ENCODE assay signal across 22 cellular contexts in genomic region chr4:152652102-152652501, GRCh38. TPM values are rescaled to one million over a fixed set of nuclear protein-coding genes. Genes with fewer than 3 reads are reported as not detected.
A peak's percentile ranks its signal among the peaks of the same experiment; 100 is the strongest.
DNase-seq lines count a peak whose midpoint lies in the region; ATAC-seq, FAIRE-seq and TF ChIP-seq lines count a peak whose summit lies in the region.
"Had no signal": no experiment of that assay in that cellular context is flagged by ENCODE, and none has a peak within 500 bp of the region (broad histone marks: within the 10 kb centered on the region; RNA-seq: fewer than 3 reads in every experiment).

No MANE protein-coding gene starts in this region.

- H3K27ac Mint-ChIP-seq in activated naive CD8-positive, alpha-beta T cell treated with anti-CD3 and anti-CD28 coated beads, Interleukin-2, amount 50 U/mL, for 24 hours = peak overlapping the region; percentile 46
- no peak overlapping the region for H3K27ac Mint-ChIP-seq in activated naive CD8-positive, alpha-beta T cell treated with anti-CD3 and anti-CD28 coated beads for 36 hours
- peak overlapping the region; percentile 56 for H3K27ac Mint-ChIP-seq in stimulated activated effector memory CD8-positive, alpha-beta T cell treated with anti-CD3 and anti-CD28 coated beads, Interleukin-12 subunit alpha, Interleukin-12 subunit beta, amount 100 ng/mL, for 72 hours
- H3K27ac Mint-ChIP-seq: GM23338, H9 had no signal

- no peak for ATAC-seq in activated naive CD8-positive, alpha-beta T cell treated with anti-CD3 and anti-CD28 coated beads, Interleukin-2, amount 50 U/mL, for 24 hours
- peak; percentile 55 for ATAC-seq in mucosa of descending colon
- ATAC-seq in stimulated activated effector memory CD8-positive, alpha-beta T cell treated with anti-CD3 and anti-CD28 coated beads, Interleukin-12 subunit alpha, Interleukin-12 subunit beta, amount 100 ng/mL, for 72 hours = no peak
- ATAC-seq: A549, GM23338, HCT116 had no signal

- H3K36me3 Mint-ChIP-seq in activated naive CD8-positive, alpha-beta T cell treated with anti-CD3 and anti-CD28 coated beads, Interleukin-2, amount 50 U/mL, for 24 hours (ENCODE audit: low read depth) = peaks cover 27% of the 10 kb centered on the region
- H3K36me3 Mint-ChIP-seq in activated naive CD8-positive, alpha-beta T cell treated with anti-CD3 and anti-CD28 coated beads for 36 hours = peaks cover 14% of the 10 kb centered on the region
- H3K36me3 Mint-ChIP-seq in stimulated activated effector memory CD8-positive, alpha-beta T cell treated with anti-CD3 and anti-CD28 coated beads, Interleukin-12 subunit alpha, Interleukin-12 subunit beta, amount 100 ng/mL, for 72 hours = peaks cover 16% of the 10 kb centered on the region

- DNase-seq in activated naive CD8-positive, alpha-beta T cell treated with anti-CD3 and anti-CD28 coated beads, Interleukin-2, amount 50 U/mL, for 24 hours = no peak
- no peak for DNase-seq in activated naive CD8-positive, alpha-beta T cell treated with anti-CD3 and anti-CD28 coated beads for 36 hours
- DNase-seq in mucosa of descending colon (peak in 1 of 3 donors; percentile 61), T1000 (lab: John Stamatoyannopoulos, UW) (no peak), DMS 273 (lab: John Stamatoyannopoulos, UW; ENCODE audit: unreplicated experiment) (no peak), NCI-H2029 treated with DMSO at 0.1 percent for 48 hours (lab: John Stamatoyannopoulos, UW) (no peak)
- DNase-seq in stimulated activated effector memory CD8-positive, alpha-beta T cell treated with anti-CD3 and anti-CD28 coated beads, Interleukin-12 subunit alpha, Interleukin-12 subunit beta, amount 100 ng/mL, for 72 hours (ENCODE audit: low spot score in 2 of 2) = no peak
- DNase-seq: 8988T; ACHN; AML-193; C1 segment of cervical spinal cord; Calu3; CD4-positive, alpha-beta memory T cell; COR-L47; DMS153; DND-41; H9 had no signal

- H3K4me3 ChIP-seq in mucosa of descending colon = no peak overlapping the region
- H3K4me3 ChIP-seq: A549, GM23338 had no signal

- H3K4me3 Mint-ChIP-seq in activated naive CD8-positive, alpha-beta T cell treated with anti-CD3 and anti-CD28 coated beads, Interleukin-2, amount 50 U/mL, for 24 hours = no peak overlapping the region
- H3K4me3 Mint-ChIP-seq in activated naive CD8-positive, alpha-beta T cell treated with anti-CD3 and anti-CD28 coated beads for 36 hours = no peak overlapping the region
- no peak overlapping the region for H3K4me3 Mint-ChIP-seq in stimulated activated effector memory CD8-positive, alpha-beta T cell treated with anti-CD3 and anti-CD28 coated beads, Interleukin-12 subunit alpha, Interleukin-12 subunit beta, amount 100 ng/mL, for 72 hours
- H3K4me3 Mint-ChIP-seq: CD4-positive, alpha-beta memory T cell; GM23338; H9 had no signal

- H3K4me1 Mint-ChIP-seq in activated naive CD8-positive, alpha-beta T cell treated with anti-CD3 and anti-CD28 coated beads, Interleukin-2, amount 50 U/mL, for 24 hours = peaks cover 11% of the 10 kb centered on the region
- H3K4me1 Mint-ChIP-seq in activated naive CD8-positive, alpha-beta T cell treated with anti-CD3 and anti-CD28 coated beads for 36 hours = peaks cover 3% of the 10 kb centered on the region
- H3K4me1 Mint-ChIP-seq in stimulated activated effector memory CD8-positive, alpha-beta T cell treated with anti-CD3 and anti-CD28 coated beads, Interleukin-12 subunit alpha, Interleukin-12 subunit beta, amount 100 ng/mL, for 72 hours = peaks cover 23% of the 10 kb centered on the region

- FAIRE-seq in colon (lab: Jason Lieb, UNC) = peak; percentile 80
- FAIRE-seq: A549, G401.6 had no signal

- H3K4me1 ChIP-seq in mucosa of descending colon (ENCODE audit: low read depth) = peaks cover 18% of the 10 kb centered on the region
- H3K4me1 ChIP-seq: A549 had no signal

- no peaks in the 10 kb centered on the region for H3K36me3 ChIP-seq in mucosa of descending colon (ENCODE audit: low read depth)

- no peaks in the 10 kb centered on the region for H3K27me3 Mint-ChIP-seq in activated naive CD8-positive, alpha-beta T cell treated with anti-CD3 and anti-CD28 coated beads, Interleukin-2, amount 50 U/mL, for 24 hours
- no peaks in the 10 kb centered on the region for H3K27me3 Mint-ChIP-seq in activated naive CD8-positive, alpha-beta T cell treated with anti-CD3 and anti-CD28 coated beads for 36 hours
- H3K27me3 Mint-ChIP-seq: CD4-positive, alpha-beta memory T cell had no signal

- no peak for TF ChIP-seq CTCF in mucosa of descending colon (IDR thresholded peaks at IDR 0.05)

- intact Hi-C loops in mucosa of descending colon (cut with DNase I, micrococcal nuclease) = no loop called here

- H3K9me3 ChIP-seq in mucosa of descending colon = peaks cover 3% of the 10 kb centered on the region

- H3K9me3 Mint-ChIP-seq in activated naive CD8-positive, alpha-beta T cell treated with anti-CD3 and anti-CD28 coated beads, Interleukin-2, amount 50 U/mL, for 24 hours = peaks cover 10% of the 10 kb centered on the region
- peaks cover 4% of the 10 kb centered on the region for H3K9me3 Mint-ChIP-seq in activated naive CD8-positive, alpha-beta T cell treated with anti-CD3 and anti-CD28 coated beads for 36 hours
- peaks cover 5% of the 10 kb centered on the region for H3K9me3 Mint-ChIP-seq in stimulated activated effector memory CD8-positive, alpha-beta T cell treated with anti-CD3 and anti-CD28 coated beads, Interleukin-12 subunit alpha, Interleukin-12 subunit beta, amount 100 ng/mL, for 72 hours

RNA-seq across cellular contexts. Expression of gene TMEM154, which starts 27.7 kb away (rescaled TPM):
- 10 to 100 TPM; 18.3 to 18.5 TPM for total RNA-seq in activated naive CD8-positive, alpha-beta T cell treated with anti-CD3 and anti-CD28 coated beads for 36 hours
- total RNA-seq in mucosa of descending colon = 1 to 10 TPM; 1.5 to 6.5 (median 1.8) TPM
